In genomic region chr5:148620696-148621095, GRCh38 we compare ENCODE assay signal across 12 cellular contexts. TPM values are rescaled to one million over a fixed set of nuclear protein-coding genes. Genes with fewer than 3 reads are reported as not detected.
DNase-seq lines count a peak whose midpoint lies in the region; ATAC-seq and TF ChIP-seq lines count a peak whose summit lies in the region.
"Had no signal": no experiment of that assay in that cellular context is flagged by ENCODE, and none has a peak within 500 bp of the region (broad histone marks: within the 10 kb centered on the region; RNA-seq: fewer than 3 reads in every experiment).

No MANE protein-coding gene starts in this region.

- ATAC-seq in GM18907 (IDR thresholded peaks at IDR 0.05; ENCODE audit: unreplicated experiment) (peak; percentile 93), HG03378 (IDR thresholded peaks at IDR 0.05; ENCODE audit: unreplicated experiment) (peak; percentile 92), left lung (no peak)

- no peaks in the 10 kb centered on the region for H3K4me1 ChIP-seq in left lung
- H3K4me1 ChIP-seq: adrenal gland had no signal

- no peak overlapping the region for H3K27ac ChIP-seq in left lung
- H3K27ac ChIP-seq: adrenal gland, spleen had no signal

- DNase-seq in GDM1 (lab: John Stamatoyannopoulos, UW) (peak; percentile 7), NCI-H82 (lab: John Stamatoyannopoulos, UW) (no peak), NCI-H69 (lab: John Stamatoyannopoulos, UW) (no peak), left lung (no peak), NCI-H1417 treated with DMSO at 0.1 percent for 48 hours (lab: John Stamatoyannopoulos, UW) (no peak)
- peak; percentile 40 for DNase-seq in activated T-helper 2 cell treated with anti-CD3 and anti-CD28 coated beads, Interferon-gamma antibody, Interleukin-2, Interleukin-4, amounts not matched to agents 10 μg/mL and 5 μg/mL and 100 μg/mL, durations not matched to agents 14 hours and 24 hours and 36 hours (ENCODE audit: low spot score)
- DNase-seq: adrenal gland, NCI-H1105, spleen had no signal

- peaks cover 0 to 3% of the 10 kb centered on the region in 2 donors for H3K27me3 ChIP-seq in left lung
- H3K27me3 ChIP-seq: adrenal gland had no signal

- peaks cover 35% of the 10 kb centered on the region for H3K4me1 Mint-ChIP-seq in activated T-helper 2 cell treated with anti-CD3 and anti-CD28 coated beads, Interferon-gamma antibody, Interleukin-2, Interleukin-4, amounts not matched to agents 10 μg/mL and 5 μg/mL and 100 μg/mL, durations not matched to agents 14 hours and 24 hours and 36 hours (ENCODE audit: low read depth)

- TF ChIP-seq CTCF in left lung (IDR thresholded peaks at IDR 0.05): no peak

- H3K27me3 Mint-ChIP-seq in activated T-helper 2 cell treated with anti-CD3 and anti-CD28 coated beads, Interferon-gamma antibody, Interleukin-2, Interleukin-4, amounts not matched to agents 10 μg/mL and 5 μg/mL and 100 μg/mL, durations not matched to agents 14 hours and 24 hours and 36 hours (ENCODE audit: low read depth): peaks cover 34% of the 10 kb centered on the region

- intact Hi-C loops in activated T-helper 2 cell treated with anti-CD3 and anti-CD28 coated beads, Interferon-gamma antibody, Interleukin-2, Interleukin-4, amounts not matched to agents 10 μg/mL and 5 μg/mL and 100 μg/mL, durations not matched to agents 14 hours and 24 hours and 36 hours (cut with micrococcal nuclease): loop anchor here (1.0 to 10.0 kb wide), 7 partner anchors 67 to 434 kb away; no protein-coding TSS in a partner anchor
- intact Hi-C loops in left lung (cut with DNase I): no loop called here

- H3K4me3 Mint-ChIP-seq in activated T-helper 2 cell treated with anti-CD3 and anti-CD28 coated beads, Interferon-gamma antibody, Interleukin-2, Interleukin-4, amounts not matched to agents 10 μg/mL and 5 μg/mL and 100 μg/mL, durations not matched to agents 14 hours and 24 hours and 36 hours (ENCODE audit: low read depth): no peak overlapping the region

- no peaks in the 10 kb centered on the region for H3K9me3 Mint-ChIP-seq in activated T-helper 2 cell treated with anti-CD3 and anti-CD28 coated beads, Interferon-gamma antibody, Interleukin-2, Interleukin-4, amounts not matched to agents 10 μg/mL and 5 μg/mL and 100 μg/mL, durations not matched to agents 14 hours and 24 hours and 36 hours

- no peak overlapping the region for H3K4me3 ChIP-seq in left lung
- H3K4me3 ChIP-seq: adrenal gland, spleen had no signal

- H3K9me3 ChIP-seq in left lung: no peaks in the 10 kb centered on the region
- H3K9me3 ChIP-seq: adrenal gland, spleen had no signal

- H3K36me3 Mint-ChIP-seq in activated T-helper 2 cell treated with anti-CD3 and anti-CD28 coated beads, Interferon-gamma antibody, Interleukin-2, Interleukin-4, amounts not matched to agents 10 μg/mL and 5 μg/mL and 100 μg/mL, durations not matched to agents 14 hours and 24 hours and 36 hours (ENCODE audit: low read depth): no peaks in the 10 kb centered on the region

- H3K27ac Mint-ChIP-seq in activated T-helper 2 cell treated with anti-CD3 and anti-CD28 coated beads, Interferon-gamma antibody, Interleukin-2, Interleukin-4, amounts not matched to agents 10 μg/mL and 5 μg/mL and 100 μg/mL, durations not matched to agents 14 hours and 24 hours and 36 hours: no peak overlapping the region

- H3K36me3 ChIP-seq in left lung: no peaks in the 10 kb centered on the region
- H3K36me3 ChIP-seq: adrenal gland, spleen had no signal

RNA-seq across cellular contexts. Expression of gene HTR4, which starts 33.6 kb away (rescaled TPM):
- not detected in 2 replicates for total RNA-seq in activated T-helper 2 cell treated with anti-CD3 and anti-CD28 coated beads, Interferon-gamma antibody, Interleukin-2, Interleukin-4, amounts not matched to agents 10 μg/mL and 5 μg/mL and 100 μg/mL, durations not matched to agents 14 hours and 24 hours and 36 hours
- total RNA-seq in left lung: not detected
- total RNA-seq: subcutaneous adipose tissue had no signal

Comparison
In these comparisons a context has a peak if more than half of its experiments do, and no peak if none do; other contexts are left out.
1. DNase-seq: peak in GDM1 (single experiment) and activated T-helper 2 cell treated with anti-CD3 and anti-CD28 coated beads, Interferon-gamma antibody, Interleukin-2, Interleukin-4, amounts not matched to agents 10 μg/mL and 5 μg/mL and 100 μg/mL, durations not matched to agents 14 hours and 24 hours and 36 hours (single experiment); none in NCI-H82 (single experiment), NCI-H69 (single experiment), left lung (0 of 2) and NCI-H1417 treated with DMSO at 0.1 percent for 48 hours (single experiment).